Comparison of ENCODE assay signal across 8 cellular contexts in genomic region chr6:24774696-24775519, GRCh38. TPM values are rescaled to one million over a fixed set of nuclear protein-coding genes. Genes with fewer than 3 reads are reported as not detected.
DNase-seq lines count a peak whose midpoint lies in the region; ATAC-seq and TF ChIP-seq lines count a peak whose summit lies in the region.

Gene GMNN (plus strand): TSS chr6:24774937. CDS start chr6:24777247, 2,310 bp downstream.

- H3K4me3 Mint-ChIP-seq in natural killer cell treated with Interleukin-12 subunit alpha and Interleukin-12 subunit beta and Interleukin-15 and Interleukin-18, amount 100 ng/mL, for 72 hours = peak within 1 kb of the TSS; percentile 97

- H3K9me3 ChIP-seq in HAP-1 (no peaks in the 10 kb centered on the region), MG63 (no peaks in the 10 kb centered on the region)

- H3K4me1 Mint-ChIP-seq in natural killer cell treated with Interleukin-12 subunit alpha and Interleukin-12 subunit beta and Interleukin-15 and Interleukin-18, amount 100 ng/mL, for 72 hours (ENCODE audit: low read depth in 2 of 2) = peaks cover 12 to 19% of the 10 kb centered on the region in 2 donors

- peak; percentile 98 for ATAC-seq in natural killer cell treated with Interleukin-12 subunit alpha and Interleukin-12 subunit beta and Interleukin-15 and Interleukin-18, amount 100 ng/mL, for 72 hours

- H3K36me3 Mint-ChIP-seq in natural killer cell treated with Interleukin-12 subunit alpha and Interleukin-12 subunit beta and Interleukin-15 and Interleukin-18, amount 100 ng/mL, for 72 hours = peaks cover 4% of the 10 kb centered on the region

- no peaks in the 10 kb centered on the region for H3K27me3 ChIP-seq in HAP-1 (ENCODE audit: low read depth)
- no peaks in the 10 kb centered on the region for H3K27me3 ChIP-seq in MG63

- H3K4me1 ChIP-seq in HAP-1 = peaks cover 18% of the 10 kb centered on the region

- no peak for TF ChIP-seq CTCF in fibroblast of pulmonary artery (IDR thresholded peaks at IDR 0.05; ENCODE audit: low read length, missing control alignments)

- H3K27me3 Mint-ChIP-seq in natural killer cell treated with Interleukin-12 subunit alpha and Interleukin-12 subunit beta and Interleukin-15 and Interleukin-18, amount 100 ng/mL, for 72 hours = no peaks in the 10 kb centered on the region

- H3K4me3 ChIP-seq in HAP-1 (peak within 1 kb of the TSS; percentile 91), MG63 (peak within 1 kb of the TSS; percentile 99), fibroblast of pulmonary artery (replicated peaks; ENCODE audit: low read depth, low read length) (peak within 1 kb of the TSS; percentile 100)

- in situ Hi-C loops in G401 (cut with HindIII; ENCODE audit: low sequenced_read_pairs) (no loop called here), HAP-1 (cut with MboI; ENCODE audit: low sequenced_read_pairs) (no loop called here)

- peak; percentile 96 for DNase-seq in G401 (ENCODE audit: low spot score)
- DNase-seq in HAP-1 (ENCODE audit: low spot score in 2 of 2) = peak; percentile 94 to 99
- peak; percentile 93 for DNase-seq in MG63
- DNase-seq in SHP77 (lab: John Stamatoyannopoulos, UW) = peak; percentile 93 to 96
- peak; percentile 93 for DNase-seq in activated effector memory CD4-positive, alpha-beta T cell treated with Interleukin-2 at 50 U/mL for 16 hours
- DNase-seq in fibroblast of pulmonary artery (ENCODE audit: low read depth) = peak; percentile 94
- peak; percentile 99 for DNase-seq in natural killer cell treated with Interleukin-12 subunit alpha and Interleukin-12 subunit beta and Interleukin-15 and Interleukin-18, amount 100 ng/mL, for 72 hours (ENCODE audit: low spot score)
- DNase-seq in stimulated activated naive CD4-positive, alpha-beta T cell treated with Interleukin-2 at 50 U/mL for 16 hours (lab: John Stamatoyannopoulos, UW) = peak; percentile 98

- H3K36me3 ChIP-seq in HAP-1 (replicated peaks) = peaks cover 14% of the 10 kb centered on the region
- H3K36me3 ChIP-seq in MG63 = peaks cover 22% of the 10 kb centered on the region

- H3K27ac Mint-ChIP-seq in natural killer cell treated with Interleukin-12 subunit alpha and Interleukin-12 subunit beta and Interleukin-15 and Interleukin-18, amount 100 ng/mL, for 72 hours = peak within 1 kb of the TSS; percentile 94 to 97

- no peaks in the 10 kb centered on the region for H3K9me3 Mint-ChIP-seq in natural killer cell treated with Interleukin-12 subunit alpha and Interleukin-12 subunit beta and Interleukin-15 and Interleukin-18, amount 100 ng/mL, for 72 hours

RNA-seq across cellular contexts. Expression of gene GMNN, which starts in this region (rescaled TPM):
- 61.0 and 102 TPM in 2 replicates for total RNA-seq in G401 (2014; rRNA removed; shearing (Covaris generic))
- 35.5 and 42.3 TPM in 2 replicates for total RNA-seq in MG63 (2014; rRNA removed; shearing (Covaris generic); ENCODE audit: low replicate concordance)
- 10 to 100 TPM; 41.7 to 81.0 TPM for total RNA-seq in natural killer cell treated with Interleukin-12 subunit alpha and Interleukin-12 subunit beta and Interleukin-15 and Interleukin-18, amount 100 ng/mL, for 72 hours

Comparison
In these comparisons a context has a peak if more than half of its experiments do, and no peak if none do; other contexts are left out.
1. Peak in every context shown above with its lines: DNase-seq, ATAC-seq and H3K4me3 ChIP-seq.